9 cellular contexts compared by ENCODE assay signal in the genomic region with DNA sequence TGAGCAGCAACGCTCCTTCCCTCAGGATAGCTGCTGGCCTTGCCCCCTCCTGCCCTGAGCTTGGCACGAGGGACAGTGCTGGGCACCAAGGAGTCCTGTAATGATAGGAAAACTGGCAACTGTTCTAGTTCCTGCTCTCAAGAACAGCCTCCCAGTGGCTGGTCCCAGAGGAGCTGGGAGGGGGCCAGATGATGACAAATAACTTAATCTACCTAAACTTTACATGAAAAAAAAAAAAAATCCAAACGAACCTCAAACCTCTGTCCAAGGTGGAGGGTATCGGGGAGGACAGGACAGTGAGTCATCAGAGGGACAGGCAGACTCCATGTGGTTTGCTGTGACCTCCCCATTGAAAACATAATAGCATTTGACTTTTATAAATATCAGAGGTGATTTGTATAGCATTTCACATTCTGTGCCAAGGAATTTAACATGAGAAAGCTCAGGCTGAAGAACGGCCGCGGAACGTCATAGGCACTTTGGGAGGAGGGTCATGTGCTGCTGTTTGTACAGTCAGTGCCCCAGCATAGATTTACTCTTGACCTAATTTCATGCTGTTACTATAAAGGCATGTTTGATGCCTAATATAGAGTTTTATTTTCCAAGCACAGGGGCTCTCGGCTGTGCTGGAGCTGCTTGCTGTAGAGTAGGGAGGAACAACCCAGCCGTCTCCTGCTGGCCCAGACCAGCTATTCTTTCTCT.
A peak's percentile ranks its signal among the peaks of the same experiment; 100 is the strongest.
DNase-seq lines count a peak whose midpoint lies in the region; ATAC-seq and TF ChIP-seq lines count a peak whose summit lies in the region.
"Had no signal": no experiment of that assay in that cellular context is flagged by ENCODE, and none has a peak within 500 bp of the region (broad histone marks: within the 10 kb centered on the region; RNA-seq: fewer than 3 reads in every experiment).

No MANE protein-coding gene starts in this region.

- intact Hi-C loops in activated T-helper 1 cell treated with anti-CD3 and anti-CD28 coated beads, Interleukin-12 subunit alpha, Interleukin-12 subunit beta, Interleukin-2, Interleukin-4 antibody, amounts not matched to agents 30 ng/mL and 10 ng/mL and 1 ng/mL, durations not matched to agents 14 hours and 24 hours and 36 hours (cut with micrococcal nuclease), result no loop called here

- peak overlapping the region; percentile 98 for H3K27ac ChIP-seq in ACC112 (ENCODE audit: low read depth, low read length)

- no peaks in the 10 kb centered on the region for H3K27me3 ChIP-seq in ACC112 (ENCODE audit: insufficient read depth, low read length)

- no peak for TF ChIP-seq CTCF in omental fat pad (IDR thresholded peaks at IDR 0.05)

- H3K36me3 ChIP-seq in ACC112 (ENCODE audit: insufficient read depth, low read length), result no peaks in the 10 kb centered on the region

- no peaks in the 10 kb centered on the region for H3K27me3 Mint-ChIP-seq in activated T-helper 1 cell treated with anti-CD3 and anti-CD28 coated beads, Interleukin-12 subunit alpha, Interleukin-12 subunit beta, Interleukin-2, Interleukin-4 antibody, amounts not matched to agents 30 ng/mL and 10 ng/mL and 1 ng/mL, durations not matched to agents 14 hours and 24 hours and 36 hours (ENCODE audit: insufficient read depth)

- H3K4me3 Mint-ChIP-seq in activated T-helper 1 cell treated with anti-CD3 and anti-CD28 coated beads, Interleukin-12 subunit alpha, Interleukin-12 subunit beta, Interleukin-2, Interleukin-4 antibody, amounts not matched to agents 30 ng/mL and 10 ng/mL and 1 ng/mL, durations not matched to agents 14 hours and 24 hours and 36 hours, result no peak overlapping the region

- peak; percentile 80 for ATAC-seq in omental fat pad (ENCODE audit: low FRiP score)
- ATAC-seq in GM18909 (IDR thresholded peaks at IDR 0.05; ENCODE audit: poor library complexity, unreplicated experiment), result no peak
- no peak for ATAC-seq in GM21619 (IDR thresholded peaks at IDR 0.05; ENCODE audit: unreplicated experiment)

- no peaks in the 10 kb centered on the region for H3K4me1 Mint-ChIP-seq in activated T-helper 1 cell treated with anti-CD3 and anti-CD28 coated beads, Interleukin-12 subunit alpha, Interleukin-12 subunit beta, Interleukin-2, Interleukin-4 antibody, amounts not matched to agents 30 ng/mL and 10 ng/mL and 1 ng/mL, durations not matched to agents 14 hours and 24 hours and 36 hours (ENCODE audit: low read depth)

- DNase-seq in fibroblast of peridontal ligament (ENCODE audit: extremely low read depth), result peak; percentile 40
- no peak for DNase-seq in omental fat pad (ENCODE audit: low spot score)
- DNase-seq in UCSD-AML1 (lab: John Stamatoyannopoulos, UW; ENCODE audit: unreplicated experiment), result no peak
- DNase-seq in activated T-helper 1 cell treated with anti-CD3 and anti-CD28 coated beads, Interleukin-12 subunit alpha, Interleukin-12 subunit beta, Interleukin-2, Interleukin-4 antibody, amounts not matched to agents 30 ng/mL and 10 ng/mL and 1 ng/mL, durations not matched to agents 14 hours and 24 hours and 36 hours (ENCODE audit: low spot score), result no peak
- DNase-seq: NCI-H748 treated with DMSO at 0.1 percent for 48 hours had no signal

- no peak overlapping the region for H3K27ac Mint-ChIP-seq in activated T-helper 1 cell treated with anti-CD3 and anti-CD28 coated beads, Interleukin-12 subunit alpha, Interleukin-12 subunit beta, Interleukin-2, Interleukin-4 antibody, amounts not matched to agents 30 ng/mL and 10 ng/mL and 1 ng/mL, durations not matched to agents 14 hours and 24 hours and 36 hours

- no peak overlapping the region for H3K4me3 ChIP-seq in ACC112 (ENCODE audit: low read depth, low read length)

- no peaks in the 10 kb centered on the region for H3K36me3 Mint-ChIP-seq in activated T-helper 1 cell treated with anti-CD3 and anti-CD28 coated beads, Interleukin-12 subunit alpha, Interleukin-12 subunit beta, Interleukin-2, Interleukin-4 antibody, amounts not matched to agents 30 ng/mL and 10 ng/mL and 1 ng/mL, durations not matched to agents 14 hours and 24 hours and 36 hours (ENCODE audit: low read depth)

- H3K9me3 Mint-ChIP-seq in activated T-helper 1 cell treated with anti-CD3 and anti-CD28 coated beads, Interleukin-12 subunit alpha, Interleukin-12 subunit beta, Interleukin-2, Interleukin-4 antibody, amounts not matched to agents 30 ng/mL and 10 ng/mL and 1 ng/mL, durations not matched to agents 14 hours and 24 hours and 36 hours, result no peaks in the 10 kb centered on the region

- H3K79me2 ChIP-seq in ACC112 (ENCODE audit: control insufficient read depth, insufficient read depth, low read length, unreplicated experiment), result peaks cover 14% of the 10 kb centered on the region

- no peak overlapping the region for H2AFZ ChIP-seq in ACC112 (ENCODE audit: low read length, unreplicated experiment)

- H3K4me1 ChIP-seq in ACC112 (ENCODE audit: control insufficient read depth, insufficient read depth, low read length, unreplicated experiment), result peaks cover 77% of the 10 kb centered on the region

TF ChIP-seq in PFSK-1, 5 proteins besides CTCF, POLR2A, EP300 and RAD21:
- TF ChIP-seq POLR2AphosphoS5 (IDR thresholded peaks at IDR 0.05; ENCODE audit: low read depth, low read length), result no peak
- TF ChIP-seq FOXP2 (optimal IDR thresholded peaks at IDR 0.05; ENCODE audit: borderline replicate concordance, extremely low read depth, extremely low read length, insufficient read depth), result no peak
- TF ChIP-seq, protein P1, sequence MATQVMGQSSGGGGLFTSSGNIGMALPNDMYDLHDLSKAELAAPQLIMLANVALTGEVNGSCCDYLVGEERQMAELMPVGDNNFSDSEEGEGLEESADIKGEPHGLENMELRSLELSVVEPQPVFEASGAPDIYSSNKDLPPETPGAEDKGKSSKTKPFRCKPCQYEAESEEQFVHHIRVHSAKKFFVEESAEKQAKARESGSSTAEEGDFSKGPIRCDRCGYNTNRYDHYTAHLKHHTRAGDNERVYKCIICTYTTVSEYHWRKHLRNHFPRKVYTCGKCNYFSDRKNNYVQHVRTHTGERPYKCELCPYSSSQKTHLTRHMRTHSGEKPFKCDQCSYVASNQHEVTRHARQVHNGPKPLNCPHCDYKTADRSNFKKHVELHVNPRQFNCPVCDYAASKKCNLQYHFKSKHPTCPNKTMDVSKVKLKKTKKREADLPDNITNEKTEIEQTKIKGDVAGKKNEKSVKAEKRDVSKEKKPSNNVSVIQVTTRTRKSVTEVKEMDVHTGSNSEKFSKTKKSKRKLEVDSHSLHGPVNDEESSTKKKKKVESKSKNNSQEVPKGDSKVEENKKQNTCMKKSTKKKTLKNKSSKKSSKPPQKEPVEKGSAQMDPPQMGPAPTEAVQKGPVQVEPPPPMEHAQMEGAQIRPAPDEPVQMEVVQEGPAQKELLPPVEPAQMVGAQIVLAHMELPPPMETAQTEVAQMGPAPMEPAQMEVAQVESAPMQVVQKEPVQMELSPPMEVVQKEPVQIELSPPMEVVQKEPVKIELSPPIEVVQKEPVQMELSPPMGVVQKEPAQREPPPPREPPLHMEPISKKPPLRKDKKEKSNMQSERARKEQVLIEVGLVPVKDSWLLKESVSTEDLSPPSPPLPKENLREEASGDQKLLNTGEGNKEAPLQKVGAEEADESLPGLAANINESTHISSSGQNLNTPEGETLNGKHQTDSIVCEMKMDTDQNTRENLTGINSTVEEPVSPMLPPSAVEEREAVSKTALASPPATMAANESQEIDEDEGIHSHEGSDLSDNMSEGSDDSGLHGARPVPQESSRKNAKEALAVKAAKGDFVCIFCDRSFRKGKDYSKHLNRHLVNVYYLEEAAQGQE (IDR thresholded peaks at IDR 0.05; ENCODE audit: insufficient read depth in 1 of 2, low read depth in 2 of 2, low read length in 2 of 2), result peak; percentile 58 to 88; a peak in 3 of 4 replicates
